9 cellular contexts compared by ENCODE assay signal in genomic region chr11:113806403-113806802, GRCh38. TPM values are rescaled to one million over a fixed set of nuclear protein-coding genes. Genes with fewer than 3 reads are reported as not detected.
DNase-seq lines count a peak whose midpoint lies in the region; ATAC-seq and TF ChIP-seq lines count a peak whose summit lies in the region.
"Had no signal": no experiment of that assay in that cellular context is flagged by ENCODE, and none has a peak within 500 bp of the region (broad histone marks: within the 10 kb centered on the region; RNA-seq: fewer than 3 reads in every experiment).

No MANE protein-coding gene starts in this region.

- H3K4me1 ChIP-seq in OCI-LY1 (ENCODE audit: insufficient read depth, low read length, severe bottlenecking): no peaks in the 10 kb centered on the region
- H3K4me1 ChIP-seq in CD4-positive, alpha-beta memory T cell (ENCODE audit: insufficient read depth, low read length): no peaks in the 10 kb centered on the region

- no peak overlapping the region for H3K27ac ChIP-seq in OCI-LY1 (ENCODE audit: low read depth, low read length, poor library complexity, severe bottlenecking)
- no peak overlapping the region for H3K27ac ChIP-seq in CD4-positive, alpha-beta memory T cell (ENCODE audit: low read depth, low read length)

- intact Hi-C loops in CD4-positive, alpha-beta memory T cell (cut with micrococcal nuclease): no loop called here

- H2AFZ ChIP-seq in OCI-LY1 (ENCODE audit: low read length): no peak overlapping the region

- ATAC-seq in GM21447 (IDR thresholded peaks at IDR 0.05; ENCODE audit: unreplicated experiment) (peak; percentile 57), HG03095 (IDR thresholded peaks at IDR 0.05; ENCODE audit: unreplicated experiment) (no peak)

- in situ Hi-C loops in Caki2 (cut with HindIII; ENCODE audit: low pct_unique_long_range_greater_than_20kb, low sequenced_read_pairs): no loop called here

- CTCF ChIA-PET in CD4-positive, alpha-beta memory T cell (lab: Charles Lee; ENCODE audit: partially characterized antibody): interaction anchor here (1.0 to 1.9 kb wide), 4 partner anchors 9 to 17 kb away, joined by 3 to 9 read pairs (median 4); no protein-coding TSS in a partner anchor

- TF ChIP-seq POLR2A in erythroblast (IDR thresholded peaks at IDR 0.05; ENCODE audit: low read length): no peak

- peaks cover 54% of the 10 kb centered on the region; the same call in 1 of the 2 replicates for H3K36me3 ChIP-seq in OCI-LY1 (ENCODE audit: insufficient read depth, low read length)
- no peaks in the 10 kb centered on the region for H3K36me3 ChIP-seq in CD4-positive, alpha-beta memory T cell (ENCODE audit: insufficient read depth, low read length)

- no peaks in the 10 kb centered on the region for H3K9me3 Mint-ChIP-seq in CD4-positive, alpha-beta memory T cell
- H3K9me3 Mint-ChIP-seq: natural killer cell treated with Interleukin-12 subunit alpha and Interleukin-12 subunit beta and Interleukin-15 and Interleukin-18, amount 100 ng/mL, for 72 hours had no signal

- H3K27me3 ChIP-seq in OCI-LY1 (ENCODE audit: insufficient read depth, low read length): no peaks in the 10 kb centered on the region
- no peaks in the 10 kb centered on the region for H3K27me3 ChIP-seq in CD4-positive, alpha-beta memory T cell (ENCODE audit: insufficient read depth, low read length)

- H3K79me2 ChIP-seq in OCI-LY1 (ENCODE audit: insufficient read depth, low read length): no peaks in the 10 kb centered on the region

- POLR2A ChIA-PET in CD4-positive, alpha-beta memory T cell (lab: Charles Lee; ENCODE audit: partially characterized antibody): no interaction called here

- H3K9me3 ChIP-seq in OCI-LY1 (ENCODE audit: low read length): no peaks in the 10 kb centered on the region
- H3K9me3 ChIP-seq in CD4-positive, alpha-beta memory T cell (ENCODE audit: control insufficient read depth in 1 of 2, low read length in 2 of 2): no peaks in the 10 kb centered on the region

- no peak overlapping the region for H3K4me3 Mint-ChIP-seq in CD4-positive, alpha-beta memory T cell
- H3K4me3 Mint-ChIP-seq: natural killer cell treated with Interleukin-12 subunit alpha and Interleukin-12 subunit beta and Interleukin-15 and Interleukin-18, amount 100 ng/mL, for 72 hours had no signal

- H3K36me3 Mint-ChIP-seq in CD4-positive, alpha-beta memory T cell: peaks cover 47 to 70% of the 10 kb centered on the region in 2 donors

- TF ChIP-seq CTCF in OCI-LY1 (IDR thresholded peaks at IDR 0.05; ENCODE audit: low read length): peak; percentile 59

- DNase-seq in Caki2 (ENCODE audit: low read depth): peak; percentile 3
- peak; percentile 32 to 49 for DNase-seq in erythroblast (lab: John Stamatoyannopoulos, UW)
- peak; percentile 15 for DNase-seq in pons (ENCODE audit: low spot score)
- no peak for DNase-seq in CD4-positive, alpha-beta memory T cell
- DNase-seq in cerebellar nuclear complex (lab: John Stamatoyannopoulos, UW): no peak

- H3K9me2 ChIP-seq in OCI-LY1 (ENCODE audit: low read depth, low read length): no peaks in the 10 kb centered on the region

- H3K4me3 ChIP-seq in OCI-LY1 (ENCODE audit: low read depth, low read length, poor library complexity, severe bottlenecking): no peak overlapping the region
- H3K4me3 ChIP-seq in CD4-positive, alpha-beta memory T cell (ENCODE audit: low read length in 2 of 2): no peak overlapping the region

- H3K4me1 Mint-ChIP-seq in CD4-positive, alpha-beta memory T cell: no peaks in the 10 kb centered on the region

- H3K9ac ChIP-seq in OCI-LY1 (ENCODE audit: low read length): no peak overlapping the region

- no peaks in the 10 kb centered on the region for H3K27me3 Mint-ChIP-seq in CD4-positive, alpha-beta memory T cell
- H3K27me3 Mint-ChIP-seq: natural killer cell treated with Interleukin-12 subunit alpha and Interleukin-12 subunit beta and Interleukin-15 and Interleukin-18, amount 100 ng/mL, for 72 hours had no signal

- no peaks in the 10 kb centered on the region for H4K20me1 ChIP-seq in OCI-LY1 (ENCODE audit: insufficient read depth, low read length)

- no peak overlapping the region for H3K4me2 ChIP-seq in OCI-LY1 (ENCODE audit: low read length)

- no peaks in the 10 kb centered on the region for H3F3A ChIP-seq in OCI-LY1 (ENCODE audit: insufficient read depth, low read length)

- no peak overlapping the region for H3K27ac Mint-ChIP-seq in CD4-positive, alpha-beta memory T cell
- H3K27ac Mint-ChIP-seq: natural killer cell treated with Interleukin-12 subunit alpha and Interleukin-12 subunit beta and Interleukin-15 and Interleukin-18, amount 100 ng/mL, for 72 hours had no signal

RNA-seq across cellular contexts. Expression of gene CLDN25, which starts 26.8 kb away (rescaled TPM):
- total RNA-seq in Caki2 (2014; rRNA removed; shearing (Covaris generic); ENCODE audit: low replicate concordance): not detected in 2 replicates
- not detected for total RNA-seq in CD4-positive, alpha-beta memory T cell
- polyA plus RNA-seq in CD4-positive, alpha-beta memory T cell: not detected
- total RNA-seq: natural killer cell treated with Interleukin-12 subunit alpha and Interleukin-12 subunit beta and Interleukin-15 and Interleukin-18, amount 100 ng/mL, for 72 hours had no signal

RNA-seq across cellular contexts. Expression of gene ZW10, which starts 32.9 kb away (rescaled TPM):
- 9.9 and 12.7 TPM in 2 replicates for total RNA-seq in Caki2 (2014; rRNA removed; shearing (Covaris generic); ENCODE audit: low replicate concordance)
- 1 to 10 TPM; 8.7 to 9.7 TPM for total RNA-seq in CD4-positive, alpha-beta memory T cell
- polyA plus RNA-seq in CD4-positive, alpha-beta memory T cell: 10 to 100 TPM; 11.3 to 14.0 TPM

Comparison
In these comparisons a context has a peak if more than half of its experiments do, and no peak if none do; other contexts are left out.
1. DNase-seq: peak in Caki2 (single experiment), erythroblast (2 of 2) and pons (single experiment); none in CD4-positive, alpha-beta memory T cell (0 of 5) and cerebellar nuclear complex (0 of 2).